22 cellular contexts compared by ENCODE assay signal in the genomic region with DNA sequence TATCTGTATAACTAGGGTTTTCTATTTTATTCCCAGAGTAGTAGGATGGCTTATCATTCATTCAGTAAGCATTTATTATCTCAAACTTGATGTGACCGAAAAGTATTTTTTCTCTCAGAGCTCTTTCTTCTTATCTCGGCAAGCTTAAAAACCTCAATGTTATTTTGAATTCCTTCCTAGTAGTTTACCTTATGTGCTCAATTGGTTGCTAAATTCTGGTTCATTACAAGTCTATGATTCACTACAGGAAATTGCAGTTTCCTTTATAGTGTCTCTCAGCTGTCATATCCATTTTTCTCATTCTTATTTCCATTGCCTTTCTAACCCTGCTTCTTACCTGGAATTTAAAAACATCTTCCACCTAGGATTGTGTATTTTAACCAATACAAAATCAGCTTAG. TPM values are rescaled to one million over a fixed set of nuclear protein-coding genes. Genes with fewer than 3 reads are reported as not detected.
DNase-seq lines count a peak whose midpoint lies in the region; TF ChIP-seq lines count a peak whose summit lies in the region.
"Had no signal": no experiment of that assay in that cellular context is flagged by ENCODE, and none has a peak within 500 bp of the region (broad histone marks: within the 10 kb centered on the region; RNA-seq: fewer than 3 reads in every experiment).

No MANE protein-coding gene starts in this region.

- no peaks in the 10 kb centered on the region for H4K20me1 ChIP-seq in mammary epithelial cell (ENCODE audit: insufficient read depth, low read length)

- H3K9me3 ChIP-seq in mammary epithelial cell (replicated peaks; ENCODE audit: insufficient read depth, low read length): no peaks in the 10 kb centered on the region

- CTCF ChIA-PET in mammary epithelial cell (lab: Charles Lee; ENCODE audit: low non-redundant PET): no interaction called here

- 95% methylated on average over 2 of the region's 2 CpGs for WGBS in mammary epithelial cell (ENCODE audit: low coverage, missing lambda C conversion rate)

- no peaks in the 10 kb centered on the region for H3K4me1 ChIP-seq in mammary epithelial cell (ENCODE audit: insufficient read depth, low read length)

- no TSS peak for BruUV-seq in mammary epithelial cell (replicated peaks; lab: Mats Ljungman, UMichigan)

- dilution Hi-C loops in mammary epithelial cell (cut with HindIII; ENCODE audit: low sequenced_read_pairs): no loop called here

- no peak for TF ChIP-seq CTCF in mammary epithelial cell (conservative IDR thresholded peaks at IDR 0.05 in 1 of 2, IDR thresholded peaks at IDR 0.05 in 1 of 2; ENCODE audit: extremely low read depth in 1 of 2, insufficient read depth in 1 of 2, low read depth in 1 of 2, low read length in 2 of 2)

- in situ Hi-C loops in mammary epithelial cell (cut with MboI; ENCODE audit: low sequenced_read_pairs in 2 of 2): no loop called here
- in situ Hi-C loops in ACHN (cut with HindIII; ENCODE audit: low pct_ligation_motif_present, low pct_unique_long_range_greater_than_20kb, low sequenced_read_pairs): no loop called here

- no peak overlapping the region for H3K4me3 ChIP-seq in mammary epithelial cell (replicated peaks in 1 of 3; ENCODE audit: insufficient read depth in 1 of 3, low read depth in 2 of 3, low read length in 3 of 3)
- H3K4me3 ChIP-seq: GM23248, SK-N-MC had no signal

- no peak overlapping the region for H2AFZ ChIP-seq in mammary epithelial cell (ENCODE audit: low read depth, low read length)
- H2AFZ ChIP-seq: GM23248 had no signal

- intact Hi-C loops in mammary epithelial cell (cut with micrococcal nuclease): no loop called here

- H3K36me3 ChIP-seq in mammary epithelial cell (ENCODE audit: insufficient read depth, low read length): no peaks in the 10 kb centered on the region

- H3K27ac ChIP-seq in mammary epithelial cell (ENCODE audit: insufficient read depth, low read depth, low read length) (no peak overlapping the region), substantia nigra (ENCODE audit: low read depth, low read length, poor library complexity, severe bottlenecking) (no peak overlapping the region)
- H3K27ac ChIP-seq: C4-2B, GM23248, SK-N-MC had no signal

- DNase-seq in Daoy (ENCODE audit: low read depth): peak; percentile 13
- peak; percentile 30 for DNase-seq in HT1080 (ENCODE audit: low read depth)
- DNase-seq in mammary epithelial cell: peak; percentile 23
- peak; percentile 22 for DNase-seq in non-pigmented ciliary epithelial cell (ENCODE audit: low read depth)
- no peak for DNase-seq in substantia nigra (lab: John Stamatoyannopoulos, UW)
- no peak for DNase-seq in ACHN
- DNase-seq in retina: no peak
- DNase-seq: Calu3; CD8-positive, alpha-beta memory T cell; DMS153; GF-D8; GM23248; MV-4-11; NCI-H1105 treated with DMSO at 0.1 percent for 48 hours; NCI-H2081; NCI-H2171; NCI-H524 treated with DMSO at 0.1 percent for 48 hours; NCI-H82; SHP77 treated with DMSO at 0.1 percent for 48 hours; SW 1271 had no signal

- H3K9ac ChIP-seq in mammary epithelial cell (ENCODE audit: insufficient read depth, low read length): no peak overlapping the region
- H3K9ac ChIP-seq: GM23248 had no signal

- no peaks in the 10 kb centered on the region for H3K27me3 ChIP-seq in mammary epithelial cell (ENCODE audit: insufficient read depth, low read length)

- H3K79me2 ChIP-seq in mammary epithelial cell (ENCODE audit: insufficient read depth, low read length): no peaks in the 10 kb centered on the region

- H3K4me2 ChIP-seq in mammary epithelial cell (ENCODE audit: insufficient read depth, low read depth, low read length): no peak overlapping the region

RNA-seq across cellular contexts. Expression of a gene that starts 12.6 kb away (rescaled TPM):
- total RNA-seq in Daoy (2014; rRNA removed; shearing (Covaris generic)): 15.1 and 18.1 TPM in 2 replicates
- 0.98 and 1.3 TPM in 2 replicates for total RNA-seq in HT1080 (2014; rRNA removed; shearing (Covaris generic))
- 3.4 and 7.0 TPM in 2 replicates for polyA plus RNA-seq in HT1080 (2015; cell fraction: cytosol; rRNA removed)
- polyA plus RNA-seq in HT1080 (2015; cell fraction: nucleus; rRNA removed): 5.7 and 10.0 TPM in 2 replicates
- 10 to 100 TPM in 1 of 2 donors, 1 to 10 TPM in 1; 5.6 to 24.7 TPM for total RNA-seq in mammary epithelial cell
- 0.17 TPM for polyA plus RNA-seq in mammary epithelial cell
- polyA minus RNA-seq in mammary epithelial cell: not detected
- total RNA-seq: GM23248 had no signal
- polyA plus RNA-seq: GM23248 had no signal

Comparison
In these comparisons a context has a peak if more than half of its experiments do, and no peak if none do; other contexts are left out.
1. DNase-seq: peak in Daoy (single experiment), HT1080 (single experiment), mammary epithelial cell (single experiment) and non-pigmented ciliary epithelial cell (single experiment); none in substantia nigra (0 of 49), ACHN (single experiment) and retina (single experiment).